In the genomic region with DNA sequence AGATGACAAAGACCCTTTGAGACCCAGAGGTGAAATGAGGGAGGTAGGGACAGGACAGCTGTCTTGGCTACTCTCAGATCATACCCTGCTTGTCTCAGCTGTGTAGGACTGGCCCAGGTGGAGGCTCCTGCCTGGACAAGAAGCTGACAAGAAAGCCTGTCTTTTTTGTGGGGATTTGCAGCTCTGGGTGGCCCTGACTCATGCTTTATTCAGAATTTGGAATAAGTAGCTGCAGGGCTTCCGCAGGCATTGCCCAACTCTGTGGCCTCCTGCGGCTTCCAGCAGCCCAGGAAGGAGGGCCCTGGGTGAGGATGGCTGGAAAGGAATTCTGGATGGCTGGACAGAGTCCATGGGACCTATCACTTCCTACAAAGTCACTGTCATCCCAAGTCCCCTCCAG, we compare ENCODE assay signal across 15 cellular contexts. TPM values are rescaled to one million over a fixed set of nuclear protein-coding genes. Genes with fewer than 3 reads are reported as not detected.
DNase-seq lines count a peak whose midpoint lies in the region; TF ChIP-seq lines count a peak whose summit lies in the region.
"Had no signal": no experiment of that assay in that cellular context is flagged by ENCODE, and none has a peak within 500 bp of the region (broad histone marks: within the 10 kb centered on the region; RNA-seq: fewer than 3 reads in every experiment).

No MANE protein-coding gene starts in this region.

- in situ Hi-C loops in ACHN (cut with HindIII; ENCODE audit: low pct_ligation_motif_present, low pct_unique_long_range_greater_than_20kb, low sequenced_read_pairs): no loop called here

- no peak for TF ChIP-seq CTCF in fibroblast of villous mesenchyme (IDR thresholded peaks at IDR 0.05; ENCODE audit: insufficient read depth, low read depth, low read length)

- no peak overlapping the region for H3K4me3 ChIP-seq in fibroblast of villous mesenchyme (ENCODE audit: low read depth, low read length)

- peak; percentile 72 for DNase-seq in ACHN
- peak; percentile 36 for DNase-seq in HS-27A (ENCODE audit: low read depth)
- DNase-seq in SKM-1 (lab: John Stamatoyannopoulos, UW; ENCODE audit: unreplicated experiment): peak; percentile 46
- DNase-seq in fibroblast of villous mesenchyme (ENCODE audit: low read depth): peak; percentile 46
- DNase-seq in central memory CD4-positive, alpha-beta T cell: no peak
- no peak for DNase-seq in D341Med (ENCODE audit: low spot score)
- no peak for DNase-seq in NCI-H1694 treated with DMSO at 0.1 percent for 48 hours (lab: John Stamatoyannopoulos, UW)
- DNase-seq in activated CD8-positive, alpha-beta memory T cell treated with anti-CD3 and anti-CD28 coated beads for 24 hours: no peak
- DNase-seq: activated T-cell treated with anti-CD3 and anti-CD28 coated beads, Interleukin-2, amount 50 U/mL, for 1 hour; KG1; midbrain; NCI-H446; stimulated activated naive CD4-positive, alpha-beta T cell treated with Interleukin-2 at 50 U/mL for 16 hours; T1000 had no signal

RNA-seq across cellular contexts. Expression of a gene that starts 20.6 kb away (rescaled TPM):
- not detected in 2 replicates for total RNA-seq in fibroblast of villous mesenchyme

RNA-seq across cellular contexts. Expression of a gene that starts 38.5 kb away (rescaled TPM):
- total RNA-seq in fibroblast of villous mesenchyme: under 0.01 TPM in 1 of 2 replicates, not detected in the other
- total RNA-seq: B cell had no signal

Comparison
In these comparisons a context has a peak if more than half of its experiments do, and no peak if none do; other contexts are left out.
1. DNase-seq: peak in ACHN (single experiment), HS-27A (single experiment), SKM-1 (single experiment) and fibroblast of villous mesenchyme (single experiment); none in central memory CD4-positive, alpha-beta T cell (single experiment), D341Med (single experiment), NCI-H1694 treated with DMSO at 0.1 percent for 48 hours (single experiment) and activated CD8-positive, alpha-beta memory T cell treated with anti-CD3 and anti-CD28 coated beads for 24 hours (single experiment).